ENCODE assay signal across 8 cellular contexts in the genomic region with DNA sequence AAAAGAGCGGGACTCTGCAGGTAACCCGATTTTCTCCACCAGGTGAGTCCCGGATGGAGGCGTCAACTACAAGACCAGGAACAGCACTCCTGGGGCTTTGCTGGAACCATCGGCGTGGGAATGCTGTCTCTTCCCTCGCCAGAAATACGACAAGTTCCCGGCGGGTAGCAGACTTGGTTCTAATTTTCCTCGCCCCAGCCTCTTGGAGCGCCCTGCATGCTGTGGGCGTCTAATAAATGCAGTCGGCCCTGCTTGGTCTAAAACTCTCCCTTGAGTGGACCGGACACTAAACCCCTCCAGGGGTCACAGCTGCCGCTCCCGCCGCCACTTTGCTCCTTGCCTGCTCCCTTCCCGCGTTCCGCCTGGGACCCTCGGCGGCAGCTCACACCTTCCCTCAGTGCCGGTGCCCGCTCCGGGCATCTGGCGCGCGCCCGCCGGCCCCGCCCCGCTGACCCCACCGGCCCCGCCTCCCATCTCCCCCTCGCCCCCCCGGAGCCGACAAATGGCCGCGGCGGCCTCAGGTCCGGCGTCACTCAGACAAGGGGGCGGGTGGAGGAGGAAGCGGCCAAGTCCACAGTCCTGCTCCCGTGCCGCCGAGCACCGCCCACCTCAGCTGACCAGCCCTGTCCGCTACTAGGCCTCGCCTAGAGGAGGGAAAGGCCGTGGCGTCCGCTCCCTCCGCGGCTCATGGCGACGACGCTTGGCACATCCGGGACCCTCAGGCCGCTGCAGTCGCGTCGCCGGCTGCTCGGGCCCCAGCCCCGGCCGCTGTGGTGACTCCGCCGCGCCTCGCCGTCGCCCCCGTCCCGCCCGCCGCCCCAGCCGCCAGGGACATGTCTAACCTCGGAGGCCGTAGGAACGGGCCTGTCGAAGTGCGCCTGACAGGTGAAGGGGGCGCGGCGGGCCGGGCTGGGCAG.
A peak's percentile ranks its signal among the peaks of the same experiment; 100 is the strongest.
DNase-seq lines count a peak whose midpoint lies in the region; ATAC-seq and TF ChIP-seq lines count a peak whose summit lies in the region.

No MANE protein-coding gene starts in this region.

- peak overlapping the region; percentile 83 to 94 for H3K4me3 ChIP-seq in ascending aorta
- H3K4me3 ChIP-seq in transverse colon: peak overlapping the region; percentile 58 to 92 (median 70)

- intact Hi-C loops in ascending aorta (cut with DNase I) (loop anchor here (1.0 to 10.0 kb wide), 7 partner anchors 66 to 411 kb away; partner anchors contain the start of genes AMZ2, KPNA2, NOL11 and PRKAR1A), left ventricle myocardium superior (cut with micrococcal nuclease) (no loop called here), posterior cingulate gyrus (cut with DNase I) (loop anchor here (1.0 kb wide), 1 partner anchor 66 kb away; the partner anchor contains the start of gene KPNA2), transverse colon (cut with DNase I; ENCODE audit: low total_unique reads) (no loop called here)

- peaks cover 21% of the 10 kb centered on the region for H3K4me1 Mint-ChIP-seq in T-helper 1 cell treated with Interleukin-12 subunit alpha and Interleukin-12 subunit beta and Interleukin-4 antibody, amounts not matched to agents 30 μg/mL and 1 μg/mL, for 36 hours (ENCODE audit: low read depth)

- 0 to 7% methylated on average over 6 to 49 of the region's 88 CpGs for WGBS in transverse colon (ENCODE audit: low coverage in 1 of 2), 2 donors

- DNase-seq in DMS153 (lab: John Stamatoyannopoulos, UW) (peak; percentile 87), HEK293T (ENCODE audit: extremely low spot score) (peak; percentile 77), NCI-H128 (lab: John Stamatoyannopoulos, UW; ENCODE audit: unreplicated experiment) (peak; percentile 17), ascending aorta (ENCODE audit: low spot score in 2 of 2) (peak; percentile 90 to 96), left ventricle myocardium superior (peak; percentile 96), posterior cingulate gyrus (peak; percentile 72 to 98 (median 88)), transverse colon (peak; percentile 96)

- H3K9me3 Mint-ChIP-seq in T-helper 1 cell treated with Interleukin-12 subunit alpha and Interleukin-12 subunit beta and Interleukin-4 antibody, amounts not matched to agents 30 μg/mL and 1 μg/mL, for 36 hours: no peaks in the 10 kb centered on the region

- peaks cover 23% of the 10 kb centered on the region for H3K27me3 Mint-ChIP-seq in T-helper 1 cell treated with Interleukin-12 subunit alpha and Interleukin-12 subunit beta and Interleukin-4 antibody, amounts not matched to agents 30 μg/mL and 1 μg/mL, for 36 hours (ENCODE audit: low read depth)

- H3K27ac Mint-ChIP-seq in T-helper 1 cell treated with Interleukin-12 subunit alpha and Interleukin-12 subunit beta and Interleukin-4 antibody, amounts not matched to agents 30 μg/mL and 1 μg/mL, for 36 hours: peak overlapping the region; percentile 79

- POLR2A ChIA-PET in HEK293T (lab: Yijun Ruan, JAX): interaction anchor here (1.1 kb wide), 1 partner anchor 10 kb away, joined by 4 read pairs; no protein-coding TSS in a partner anchor

- H3K9me3 ChIP-seq in ascending aorta (no peaks in the 10 kb centered on the region), transverse colon (no peaks in the 10 kb centered on the region)

- H3K36me3 Mint-ChIP-seq in T-helper 1 cell treated with Interleukin-12 subunit alpha and Interleukin-12 subunit beta and Interleukin-4 antibody, amounts not matched to agents 30 μg/mL and 1 μg/mL, for 36 hours (ENCODE audit: low read depth): peaks cover 11% of the 10 kb centered on the region

- CTCF ChIA-PET in HEK293T (lab: Yijun Ruan, JAX): no interaction called here

- H3K36me3 ChIP-seq in ascending aorta: no peaks in the 10 kb centered on the region
- no peaks in the 10 kb centered on the region for H3K36me3 ChIP-seq in transverse colon

- peak; percentile 13 for TF ChIP-seq EP300 in transverse colon (IDR thresholded peaks at IDR 0.05; ENCODE audit: low read depth)

- no peaks in the 10 kb centered on the region for H3K27me3 ChIP-seq in ascending aorta
- no peaks in the 10 kb centered on the region for H3K27me3 ChIP-seq in transverse colon

- H3K27ac ChIP-seq in ascending aorta (peak overlapping the region; percentile 83 to 88), transverse colon (peak overlapping the region; percentile 84 to 94 (median 88))

- TF ChIP-seq CTCF in ascending aorta (IDR thresholded peaks at IDR 0.05): no peak
- TF ChIP-seq CTCF in transverse colon (IDR thresholded peaks at IDR 0.05): no peak

- ATAC-seq in left ventricle myocardium superior: peak; percentile 99

- in situ Hi-C loops in transverse colon (cut with MboI; ENCODE audit: low pct_ligation_motif_present in 1 of 4, low pct_unique_long_range_greater_than_20kb in 1 of 4, low sequenced_read_pairs in 3 of 4): no loop called here

- H3K4me1 ChIP-seq in ascending aorta (peaks cover 0 to 12% of the 10 kb centered on the region in 2 donors), transverse colon (peaks cover 0 to 22% (median 12%) of the 10 kb centered on the region in 4 donors)

- H3K4me3 Mint-ChIP-seq in T-helper 1 cell treated with Interleukin-12 subunit alpha and Interleukin-12 subunit beta and Interleukin-4 antibody, amounts not matched to agents 30 μg/mL and 1 μg/mL, for 36 hours: peak overlapping the region; percentile 86

- TF ChIP-seq POLR2A in transverse colon (IDR thresholded peaks at IDR 0.05): peak; percentile 79

TF ChIP-seq in HEK293T, 16 proteins besides CTCF, POLR2A, EP300 and RAD21:
- TF ChIP-seq FOXK2 (IDR thresholded peaks at IDR 0.05) (no peak), BHLHE40 (IDR thresholded peaks at IDR 0.05; ENCODE audit: borderline replicate concordance) (no peak), L3MBTL2 (conservative IDR thresholded peaks at IDR 0.05) (peak; percentile 79), ZNF384 (IDR thresholded peaks at IDR 0.05) (no peak), FOXM1 (IDR thresholded peaks at IDR 0.05; ENCODE audit: borderline replicate concordance) (peak; percentile 39; the same call in 1 of the 2 replicates), CTBP1 (IDR thresholded peaks at IDR 0.05; ENCODE audit: borderline replicate concordance) (no peak), SP1 (IDR thresholded peaks at IDR 0.05) (no peak)
- TF ChIP-seq, protein P1, sequence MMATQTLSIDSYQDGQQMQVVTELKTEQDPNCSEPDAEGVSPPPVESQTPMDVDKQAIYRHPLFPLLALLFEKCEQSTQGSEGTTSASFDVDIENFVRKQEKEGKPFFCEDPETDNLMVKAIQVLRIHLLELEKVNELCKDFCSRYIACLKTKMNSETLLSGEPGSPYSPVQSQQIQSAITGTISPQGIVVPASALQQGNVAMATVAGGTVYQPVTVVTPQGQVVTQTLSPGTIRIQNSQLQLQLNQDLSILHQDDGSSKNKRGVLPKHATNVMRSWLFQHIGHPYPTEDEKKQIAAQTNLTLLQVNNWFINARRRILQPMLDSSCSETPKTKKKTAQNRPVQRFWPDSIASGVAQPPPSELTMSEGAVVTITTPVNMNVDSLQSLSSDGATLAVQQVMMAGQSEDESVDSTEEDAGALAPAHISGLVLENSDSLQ (IDR thresholded peaks at IDR 0.05): peak; percentile 90

Comparison
In these comparisons a context has a peak if more than half of its experiments do, and no peak if none do; other contexts are left out.
1. Peak in every context shown above with its lines: DNase-seq, ATAC-seq, H3K4me3 ChIP-seq and H3K27ac ChIP-seq.
2. DNase-seq: peak in every context shown above with its lines; median percentile 96 in left ventricle myocardium superior; 96 in transverse colon; 93 in ascending aorta; 88 in posterior cingulate gyrus; 87 in DMS153; 77 in HEK293T; 17 in NCI-H128.
3. intact Hi-C loops: an anchor here in ascending aorta (1.0 to 10.0 kb wide) and posterior cingulate gyrus (1.0 kb wide); none called in left ventricle myocardium superior and transverse colon.